12 cellular contexts compared by ENCODE assay signal in the genomic region with DNA sequence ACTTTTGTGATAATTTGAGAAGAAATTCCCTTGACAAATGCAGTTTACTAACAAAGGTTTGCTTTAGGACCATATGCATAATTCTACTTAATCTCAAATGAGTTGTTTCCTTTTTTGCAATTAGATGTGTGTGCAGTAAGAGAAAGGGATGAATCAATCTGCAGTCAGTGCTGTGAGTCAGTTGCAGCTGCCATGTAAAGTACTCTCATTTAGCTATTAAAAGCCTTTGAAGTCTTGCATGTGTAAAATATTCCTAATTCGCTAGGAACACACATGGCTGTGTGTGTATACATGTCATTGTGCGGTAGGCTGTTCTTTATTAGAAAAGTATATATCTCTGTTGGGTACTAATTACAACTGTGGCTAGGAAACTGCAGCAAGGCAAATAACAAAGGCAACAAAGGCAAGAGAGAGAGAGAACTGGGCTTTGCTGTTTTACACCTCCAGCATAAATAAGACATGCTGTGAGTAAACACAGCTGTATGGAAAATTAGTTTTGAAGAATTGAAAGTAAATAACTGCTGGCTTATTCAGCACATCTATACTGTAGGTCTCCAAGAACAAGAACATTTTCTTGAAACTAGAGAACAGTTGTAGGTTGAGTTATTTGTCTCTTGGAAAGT. TPM values are rescaled to one million over a fixed set of nuclear protein-coding genes. Genes with fewer than 3 reads are reported as not detected.
DNase-seq lines count a peak whose midpoint lies in the region; ATAC-seq, FAIRE-seq and TF ChIP-seq lines count a peak whose summit lies in the region.
"Had no signal": no experiment of that assay in that cellular context is flagged by ENCODE, and none has a peak within 500 bp of the region (broad histone marks: within the 10 kb centered on the region; RNA-seq: fewer than 3 reads in every experiment).

No MANE protein-coding gene starts in this region.

- H3K9me3 Mint-ChIP-seq in T-helper 2 cell treated with Interferon-gamma antibody and Interleukin-4, amounts not matched to agents 5 μg/mL and 100 μg/mL, for 36 hours = no peaks in the 10 kb centered on the region
- H3K9me3 Mint-ChIP-seq: neural crest cell had no signal

- no peaks in the 10 kb centered on the region for H3K79me2 ChIP-seq in endothelial cell of umbilical vein (ENCODE audit: control insufficient read depth, insufficient read depth, low read length)

- peaks cover 4% of the 10 kb centered on the region for H3K36me3 Mint-ChIP-seq in T-helper 2 cell treated with Interferon-gamma antibody and Interleukin-4, amounts not matched to agents 5 μg/mL and 100 μg/mL, for 36 hours (ENCODE audit: low read depth)

- no peak overlapping the region for H3K9ac ChIP-seq in endothelial cell of umbilical vein (replicated peaks; ENCODE audit: extremely low read depth, insufficient read depth, low read length)

- in situ Hi-C loops in gastrocnemius medialis (cut with MboI; ENCODE audit: low sequenced_read_pairs in 4 of 4) = no loop called here

- H3K4me1 ChIP-seq in endothelial cell of umbilical vein (ENCODE audit: control insufficient read depth, extremely low read depth, insufficient read depth, low read length) (no peaks in the 10 kb centered on the region), gastrocnemius medialis (peaks cover 2 to 13% of the 10 kb centered on the region in 2 donors)

- CTCF ChIA-PET in endothelial cell of umbilical vein (lab: Charles Lee) = no interaction called here

- POLR2A ChIA-PET in endothelial cell of umbilical vein (lab: Charles Lee) = no interaction called here

- H3K4me3 Mint-ChIP-seq in T-helper 2 cell treated with Interferon-gamma antibody and Interleukin-4, amounts not matched to agents 5 μg/mL and 100 μg/mL, for 36 hours = no peak overlapping the region
- H3K4me3 Mint-ChIP-seq: neural crest cell had no signal

- H3K27me3 ChIP-seq in endothelial cell of umbilical vein (ENCODE audit: control insufficient read depth in 2 of 2, insufficient read depth in 2 of 2, low read length in 2 of 2) (no peaks in the 10 kb centered on the region), gastrocnemius medialis (no peaks in the 10 kb centered on the region)

- H3K36me3 ChIP-seq in endothelial cell of umbilical vein (ENCODE audit: control insufficient read depth in 2 of 2, extremely low read depth in 1 of 2, insufficient read depth in 2 of 2, low read length in 2 of 2) (no peaks in the 10 kb centered on the region), gastrocnemius medialis (no peaks in the 10 kb centered on the region)

- no peaks in the 10 kb centered on the region for H3K27me3 Mint-ChIP-seq in T-helper 2 cell treated with Interferon-gamma antibody and Interleukin-4, amounts not matched to agents 5 μg/mL and 100 μg/mL, for 36 hours (ENCODE audit: low read depth)

- H4K20me1 ChIP-seq in endothelial cell of umbilical vein (replicated peaks; ENCODE audit: control insufficient read depth, extremely low read depth, insufficient read depth, low read length) = no peaks in the 10 kb centered on the region

- no TSS peak for BruUV-seq in endothelial cell of umbilical vein (replicated peaks; lab: Mats Ljungman, UMichigan)

- FAIRE-seq in H54 (lab: Jason Lieb, UNC) (peak; percentile 41), endothelial cell of umbilical vein (lab: Jason Lieb, UNC) (no peak)
- FAIRE-seq: islet of Langerhans had no signal

- peaks cover 10% of the 10 kb centered on the region for H3K4me1 Mint-ChIP-seq in T-helper 2 cell treated with Interferon-gamma antibody and Interleukin-4, amounts not matched to agents 5 μg/mL and 100 μg/mL, for 36 hours (ENCODE audit: low read depth)

- no peak overlapping the region for H3K4me3 ChIP-seq in endothelial cell of umbilical vein (replicated peaks in 1 of 3; ENCODE audit: insufficient read depth in 1 of 3, low read depth in 1 of 3, low read length in 3 of 3)
- no peak overlapping the region for H3K4me3 ChIP-seq in gastrocnemius medialis

- intact Hi-C loops in endothelial cell of umbilical vein (cut with micrococcal nuclease) = no loop called here
- intact Hi-C loops in gastrocnemius medialis (cut with DNase I; ENCODE audit: low total_unique reads) = no loop called here

- TF ChIP-seq POLR2A in H54 (IDR thresholded peaks at IDR 0.05; ENCODE audit: low read depth, low read length) = no peak
- no peak for TF ChIP-seq POLR2A in endothelial cell of umbilical vein (IDR thresholded peaks at IDR 0.05; ENCODE audit: low read depth, low read length)
- TF ChIP-seq POLR2A in gastrocnemius medialis (IDR thresholded peaks at IDR 0.05) = no peak

- H3K9me1 ChIP-seq in endothelial cell of umbilical vein (replicated peaks; ENCODE audit: control insufficient read depth, extremely low read depth, insufficient read depth, low read length) = no peaks in the 10 kb centered on the region

- H3K27ac ChIP-seq in endothelial cell of umbilical vein (ENCODE audit: insufficient read depth, low read depth, low read length) (no peak overlapping the region), gastrocnemius medialis (no peak overlapping the region)

- DNase-seq in COLO668 (lab: John Stamatoyannopoulos, UW; ENCODE audit: unreplicated experiment) (peak; percentile 53), H54 (ENCODE audit: insufficient read length, low spot score) (no peak), NCI-H2227 (lab: John Stamatoyannopoulos, UW; ENCODE audit: unreplicated experiment) (peak; percentile 69), endothelial cell of umbilical vein (ENCODE audit: low read depth, low spot score) (no peak), gastrocnemius medialis (no peak), islet precursor cell (no peak)
- no peak for DNase-seq in T-helper 2 cell treated with Interferon-gamma antibody and Interleukin-4, amounts not matched to agents 5 μg/mL and 100 μg/mL, for 36 hours (ENCODE audit: low spot score)
- DNase-seq: stimulated activated CD4-positive, alpha-beta T cell treated with anti-CD3 and anti-CD28 coated beads, Interleukin-15, amount 100 ng/mL, for 24 hours; SW 1271 had no signal

- no peak for TF ChIP-seq CTCF in endothelial cell of umbilical vein (IDR thresholded peaks at IDR 0.05; ENCODE audit: extremely low read depth in 1 of 2, insufficient read depth in 1 of 2, low read depth in 1 of 2, low read length in 2 of 2)
- no peak for TF ChIP-seq CTCF in gastrocnemius medialis (IDR thresholded peaks at IDR 0.05 in 4 of 5, conservative IDR thresholded peaks at IDR 0.05 in 1 of 5)

- dilution Hi-C loops in endothelial cell of umbilical vein (cut with MboI; ENCODE audit: extremely low pct_ligation_motif_present, low sequenced_read_pairs) = no loop called here

- ATAC-seq in GM21381 (IDR thresholded peaks at IDR 0.05; ENCODE audit: unreplicated experiment) (no peak), gastrocnemius medialis (no peak)

- H3K9me3 ChIP-seq in endothelial cell of umbilical vein (replicated peaks; ENCODE audit: control insufficient read depth, insufficient read depth, low read length) (no peaks in the 10 kb centered on the region), gastrocnemius medialis (no peaks in the 10 kb centered on the region)

- no peak overlapping the region for H3K4me2 ChIP-seq in endothelial cell of umbilical vein (ENCODE audit: insufficient read depth, low read length)

- H3K27ac Mint-ChIP-seq in T-helper 2 cell treated with Interferon-gamma antibody and Interleukin-4, amounts not matched to agents 5 μg/mL and 100 μg/mL, for 36 hours = no peak overlapping the region

- H2AFZ ChIP-seq in endothelial cell of umbilical vein (ENCODE audit: low read depth, low read length) = no peak overlapping the region

TF ChIP-seq in endothelial cell of umbilical vein, 7 proteins besides CTCF, POLR2A, EP300 and RAD21:
- no peak for TF ChIP-seq GATA2 (IDR thresholded peaks at IDR 0.05; ENCODE audit: insufficient read depth, insufficient read length, low read depth, low read length)
- TF ChIP-seq MYC (IDR thresholded peaks at IDR 0.05; ENCODE audit: low read depth, low read length) = no peak
- TF ChIP-seq EZH2 (IDR thresholded peaks at IDR 0.05; ENCODE audit: borderline replicate concordance, low read depth, low read length, severe bottlenecking) = no peak
- TF ChIP-seq JUN (IDR thresholded peaks at IDR 0.05; ENCODE audit: borderline replicate concordance, insufficient read depth, insufficient read length, low read depth) = no peak
- peak; percentile 41 for TF ChIP-seq FOS (IDR thresholded peaks at IDR 0.05; ENCODE audit: borderline replicate concordance, insufficient read depth, low read length)
- TF ChIP-seq MAX (IDR thresholded peaks at IDR 0.05; ENCODE audit: insufficient read depth, insufficient read length) = no peak
- TF ChIP-seq POLR2AphosphoS5 (IDR thresholded peaks at IDR 0.05; ENCODE audit: insufficient read depth, low read depth, low read length) = no peak

RNA-seq across cellular contexts. Expression of gene EPB41, which starts 41.7 kb away (rescaled TPM):
- total RNA-seq in endothelial cell of umbilical vein (39.7 and 45.7 TPM in 2 replicates), gastrocnemius medialis (10 to 100 TPM; 19.5 to 28.6 (median 23.6) TPM)
- polyA plus RNA-seq in endothelial cell of umbilical vein = 20.2 and 22.3 TPM in 2 replicates
- polyA plus RNA-seq in endothelial cell of umbilical vein (2011; cell fraction: cytosol; rRNA removed) = 22.4 and 23.7 TPM in 2 replicates
- 58.9 and 63.0 TPM in 2 replicates for polyA plus RNA-seq in endothelial cell of umbilical vein (2011; cell fraction: nucleus; rRNA removed)
- polyA plus RNA-seq in endothelial cell of umbilical vein (2012) = 16.3 and 16.4 TPM in 2 replicates
- polyA minus RNA-seq in endothelial cell of umbilical vein = 58.5 and 75.6 TPM in 2 replicates
- 24.5 TPM for polyA minus RNA-seq in endothelial cell of umbilical vein (2011; cell fraction: cytosol; rRNA and poly(A)+ RNA removed)
- 79.0 and 100 TPM in 2 replicates for polyA minus RNA-seq in endothelial cell of umbilical vein (2011; cell fraction: nucleus; rRNA and poly(A)+ RNA removed)

Comparison
In these comparisons a context has a peak if more than half of its experiments do, and no peak if none do; other contexts are left out.
1. DNase-seq: peak in COLO668 (single experiment) and NCI-H2227 (single experiment); none in H54 (single experiment), endothelial cell of umbilical vein (single experiment), gastrocnemius medialis (0 of 2), islet precursor cell (single experiment) and T-helper 2 cell treated with Interferon-gamma antibody and Interleukin-4, amounts not matched to agents 5 μg/mL and 100 μg/mL, for 36 hours (single experiment).